ENCODE assay signal across 8 cellular contexts in genomic region chr17:38799501-38800236, GRCh38. TPM values are rescaled to one million over a fixed set of nuclear protein-coding genes. Genes with fewer than 3 reads are reported as not detected.
DNase-seq lines count a peak whose midpoint lies in the region; ATAC-seq and TF ChIP-seq lines count a peak whose summit lies in the region.

TSS of gene PIP4K2B (minus strand) at chr17:38799556. CDS start at chr17:38799424, 132 bp downstream.

- H3K36me3 ChIP-seq in rectal smooth muscle tissue (ENCODE audit: control insufficient read depth, insufficient read depth, low read length) (peaks cover 15% of the 10 kb centered on the region), vagina (peaks cover 0 to 31% of the 10 kb centered on the region in 2 donors)

- ATAC-seq in GM18511 (IDR thresholded peaks at IDR 0.05; ENCODE audit: unreplicated experiment): peak; percentile 90
- ATAC-seq in HG03025 (IDR thresholded peaks at IDR 0.05; ENCODE audit: low FRiP score, unreplicated experiment): peak; percentile 67

- TF ChIP-seq POLR2A in vagina (IDR thresholded peaks at IDR 0.05): no peak

- H3K27ac ChIP-seq in rectal smooth muscle tissue (ENCODE audit: low read depth, low read length): peak within 1 kb of the TSS; percentile 99
- peak within 1 kb of the TSS; percentile 97 for H3K27ac ChIP-seq in vagina

- H3K27me3 ChIP-seq in rectal smooth muscle tissue (ENCODE audit: control insufficient read depth, insufficient read depth, low read length): no peaks in the 10 kb centered on the region
- no peaks in the 10 kb centered on the region for H3K27me3 ChIP-seq in vagina

- H3K9me3 ChIP-seq in vagina: no peaks in the 10 kb centered on the region

- TF ChIP-seq CTCF in astrocyte of the cerebellum (IDR thresholded peaks at IDR 0.05; ENCODE audit: low read depth, low read length, missing control alignments) (no peak), vagina (IDR thresholded peaks at IDR 0.05) (no peak)

- DNase-seq in NCI-H2081 (lab: John Stamatoyannopoulos, UW) (peak; percentile 99), T-helper 9 cell (peak; percentile 76), astrocyte of the cerebellum (ENCODE audit: low read depth) (peak; percentile 94), hepatic stellate cell (ENCODE audit: low spot score) (peak; percentile 99), vagina (ENCODE audit: extremely low spot score in 2 of 2) (peak in 1 of 2 donors; percentile 93)

- intact Hi-C loops in vagina (cut with DNase I): loop anchor here (1.0 to 5.0 kb wide), 2 partner anchors 26 to 47 kb away; partner anchors contain the start of genes CWC25 and PSMB3

- H3K9ac ChIP-seq in rectal smooth muscle tissue (ENCODE audit: low read length): peak within 1 kb of the TSS; percentile 78

- peak within 1 kb of the TSS; percentile 77 for H3K4me3 ChIP-seq in astrocyte of the cerebellum (ENCODE audit: low read depth, low read length)
- peak within 1 kb of the TSS; percentile 95 for H3K4me3 ChIP-seq in rectal smooth muscle tissue (ENCODE audit: low read length)
- H3K4me3 ChIP-seq in vagina: peak within 1 kb of the TSS; percentile 78 to 98

- peaks cover 16% of the 10 kb centered on the region for H3K4me1 ChIP-seq in rectal smooth muscle tissue (ENCODE audit: control insufficient read depth, insufficient read depth, low read length)
- peaks cover 29% of the 10 kb centered on the region for H3K4me1 ChIP-seq in vagina

- in situ Hi-C loops in astrocyte of the cerebellum (cut with HindIII; ENCODE audit: low sequenced_read_pairs): no loop called here

RNA-seq across cellular contexts. Expression of gene PIP4K2B, which starts in this region (rescaled TPM):
- total RNA-seq in vagina: 68.5 TPM
